ENCODE assay signal across 23 cellular contexts in genomic region chrX:44055638-44056037, GRCh38.
"Had no signal": no experiment of that assay in that cellular context is flagged by ENCODE, and none has a peak within 500 bp of the region (broad histone marks: within the 10 kb centered on the region; RNA-seq: fewer than 3 reads in every experiment).

No MANE protein-coding gene starts in this region.

- H3K27me3 ChIP-seq: neutrophil, ovary, right lobe of liver, stomach, thyroid gland, upper lobe of left lung had no signal

- H3K4me1 ChIP-seq: breast epithelium, left lung, lower lobe of right lung, right lobe of liver, stomach, thyroid gland, upper lobe of left lung had no signal

- H3K9me3 ChIP-seq: breast epithelium, left lung, lower lobe of right lung, neutrophil, ovary, right lobe of liver, thyroid gland, upper lobe of left lung had no signal

- H3K27me3 Mint-ChIP-seq: dendritic cell treated with granulocyte-macrophage colony-stimulating factor and Interleukin-4, amounts not matched to agents 40 ng/mL and 50 ng/mL, for 4 days; progenitor cell of endocrine pancreas had no signal

- DNase-seq: activated CD4-positive, alpha-beta T cell treated with anti-CD3 and anti-CD28 coated beads for 48 hours; activated CD4-positive, alpha-beta T cell treated with anti-CD3 and anti-CD28 coated beads, Interleukin-2, amount 50 U/mL, for 48 hours; activated CD8-positive, alpha-beta memory T cell treated with anti-CD3 and anti-CD28 coated beads for 24 hours; activated gamma-delta T cell treated with Interleukin-2 at 50 U/mL for 16 hours; central memory CD4-positive, alpha-beta T cell; effector CD4-positive, alpha-beta T cell; left lung; lower lobe of right lung; mesenchymal stem cell; naive thymus-derived CD8-positive, alpha-beta T cell; ovary; right lobe of liver; stimulated activated CD4-positive, alpha-beta T cell treated with anti-CD3 and anti-CD28 coated beads, Interleukin-12 subunit alpha, Interleukin-12 subunit beta, amount 100 ng/mL, for 4 hours; stimulated activated CD4-positive, alpha-beta T cell treated with anti-CD3 and anti-CD28 coated beads, Interleukin-4, amount 100 ng/mL, for 1 hour; stomach; thyroid gland; upper lobe of left lung had no signal

- H3K27ac Mint-ChIP-seq: dendritic cell treated with granulocyte-macrophage colony-stimulating factor and Interleukin-4, amounts not matched to agents 40 ng/mL and 50 ng/mL, for 4 days; naive thymus-derived CD8-positive, alpha-beta T cell; progenitor cell of endocrine pancreas had no signal

- H3K9me3 Mint-ChIP-seq: dendritic cell treated with granulocyte-macrophage colony-stimulating factor and Interleukin-4, amounts not matched to agents 40 ng/mL and 50 ng/mL, for 4 days; naive thymus-derived CD8-positive, alpha-beta T cell had no signal

- H3K36me3 Mint-ChIP-seq: naive thymus-derived CD8-positive, alpha-beta T cell had no signal

- ATAC-seq: left lung; lower lobe of right lung; naive thymus-derived CD8-positive, alpha-beta T cell; right lobe of liver had no signal

- H3K36me3 ChIP-seq: breast epithelium, left lung, lower lobe of right lung, neutrophil, ovary, right lobe of liver, stomach, thyroid gland, upper lobe of left lung had no signal

- H3K27ac ChIP-seq: breast epithelium, epithelial cell of prostate, left lung, lower lobe of right lung, neutrophil, ovary, right lobe of liver, stomach, thyroid gland, upper lobe of left lung, VCaP had no signal

- H3K4me3 Mint-ChIP-seq: dendritic cell treated with granulocyte-macrophage colony-stimulating factor and Interleukin-4, amounts not matched to agents 40 ng/mL and 50 ng/mL, for 4 days had no signal

- H3K4me3 ChIP-seq: breast epithelium, left lung, lower lobe of right lung, ovary, right lobe of liver, stomach, thyroid gland, upper lobe of left lung had no signal
